13 cellular contexts compared by ENCODE assay signal in genomic region chr3:12370758-12371157, GRCh38.
DNase-seq lines count a peak whose midpoint lies in the region; ATAC-seq and TF ChIP-seq lines count a peak whose summit lies in the region.
"Had no signal": no experiment of that assay in that cellular context is flagged by ENCODE, and none has a peak within 500 bp of the region (broad histone marks: within the 10 kb centered on the region; RNA-seq: fewer than 3 reads in every experiment).

No MANE protein-coding gene starts in this region.

- no peaks in the 10 kb centered on the region for H3K27me3 ChIP-seq in Caco-2 (replicated peaks; ENCODE audit: control insufficient read depth, insufficient read depth, low read length)
- H3K27me3 ChIP-seq: breast epithelium, tibial nerve had no signal

- peaks cover 17% of the 10 kb centered on the region for H3K4me1 Mint-ChIP-seq in Caco-2 (ENCODE audit: low read depth, unreplicated experiment)

- BruUV-seq in Caco-2 (replicated peaks; lab: Mats Ljungman, UMichigan) = no TSS peak

- H3K27ac Mint-ChIP-seq in Caco-2 (ENCODE audit: unreplicated experiment) = no peak overlapping the region

- ATAC-seq in mucosa of descending colon (peak; percentile 98), HG03108 (IDR thresholded peaks at IDR 0.05; ENCODE audit: unreplicated experiment) (no peak)

- no peak overlapping the region for H3K4me3 ChIP-seq in mucosa of descending colon
- no peak overlapping the region for H3K4me3 ChIP-seq in Caco-2 (ENCODE audit: low read depth, low read length)
- H3K4me3 ChIP-seq: breast epithelium, tibial nerve had no signal

- H3K4me1 ChIP-seq in mucosa of descending colon (ENCODE audit: low read depth) (peaks cover 23% of the 10 kb centered on the region), Caco-2 (0 out of 2 replicates have a peak, but pooled peaks cover 4% of the 10 kb centered on the region)
- H3K4me1 ChIP-seq: tibial nerve had no signal

- peaks cover 5% of the 10 kb centered on the region for H3K36me3 Mint-ChIP-seq in Caco-2 (ENCODE audit: insufficient read depth, unreplicated experiment)

- no peaks in the 10 kb centered on the region for H3K9me3 ChIP-seq in mucosa of descending colon
- H3K9me3 ChIP-seq in Caco-2 = no peaks in the 10 kb centered on the region
- H3K9me3 ChIP-seq: breast epithelium, tibial nerve had no signal

- H3K36me3 ChIP-seq in mucosa of descending colon (ENCODE audit: low read depth) (no peaks in the 10 kb centered on the region), Caco-2 (ENCODE audit: control insufficient read depth, insufficient read depth, low read length) (no peaks in the 10 kb centered on the region)
- H3K36me3 ChIP-seq: breast epithelium, tibial nerve had no signal

- DNase-seq in EH (ENCODE audit: low read depth) = peak; percentile 33
- peak; percentile 46 for DNase-seq in M059J (ENCODE audit: low read depth)
- peak; percentile 49 for DNase-seq in fibroblast of gingiva (ENCODE audit: low read depth)
- peak in 1 of 3 donors; percentile 51 for DNase-seq in mucosa of descending colon
- DNase-seq in Caco-2 = no peak
- no peak for DNase-seq in activated CD4-positive, alpha-beta T cell treated with anti-CD3 and anti-CD28 coated beads for 48 hours
- no peak for DNase-seq in cerebellar nuclear complex (lab: John Stamatoyannopoulos, UW)
- DNase-seq: activated T-cell treated with anti-CD3 and anti-CD28 coated beads, Interleukin-2, amount 50 U/mL, for 48 hours; foreskin melanocyte; NCI-H1930 had no signal

- TF ChIP-seq CTCF in mucosa of descending colon (IDR thresholded peaks at IDR 0.05) = peak; percentile 32
- no peak for TF ChIP-seq CTCF in Caco-2 (IDR thresholded peaks at IDR 0.05; ENCODE audit: insufficient read depth in 1 of 2, low read depth in 1 of 2, low read length in 1 of 2, severe bottlenecking in 1 of 2, unreplicated experiment in 1 of 2)

- no peaks in the 10 kb centered on the region for H3K27me3 Mint-ChIP-seq in Caco-2 (ENCODE audit: insufficient read depth, unreplicated experiment)

- no peak overlapping the region for H3K4me3 Mint-ChIP-seq in Caco-2 (ENCODE audit: unreplicated experiment)

- intact Hi-C loops in mucosa of descending colon (cut with DNase I, micrococcal nuclease) = no loop called here
- intact Hi-C loops in Caco-2 (cut with micrococcal nuclease; ENCODE audit: unreplicated experiment) = no loop called here

- H3K9me3 Mint-ChIP-seq in Caco-2 (ENCODE audit: unreplicated experiment) = no peaks in the 10 kb centered on the region

- POLR2A ChIA-PET in Caco-2 (lab: Charles Lee) = no interaction called here

- CTCF ChIA-PET in Caco-2 (lab: Charles Lee) = no interaction called here

Comparison
In these comparisons a context has a peak if more than half of its experiments do, and no peak if none do; other contexts are left out.
1. DNase-seq: peak in EH (single experiment), M059J (single experiment) and fibroblast of gingiva (single experiment); none in Caco-2 (0 of 2), activated CD4-positive, alpha-beta T cell treated with anti-CD3 and anti-CD28 coated beads for 48 hours (single experiment) and cerebellar nuclear complex (0 of 2).